8 cellular contexts compared by ENCODE assay signal in genomic region chr14:23566782-23567185, GRCh38. TPM values are rescaled to one million over a fixed set of nuclear protein-coding genes. Genes with fewer than 3 reads are reported as not detected.
DNase-seq lines count a peak whose midpoint lies in the region; ATAC-seq and TF ChIP-seq lines count a peak whose summit lies in the region.

No MANE protein-coding gene starts in this region.

- POLR2A ChIA-PET in T-cell (lab: Charles Lee) = interaction anchor here (0.5 to 0.7 kb wide), 2 partner anchors 15 to 568 kb away, joined by 3 to 5 read pairs; no protein-coding TSS in a partner anchor

- H3K4me1 Mint-ChIP-seq in CD14-positive monocyte (peaks cover 56% of the 10 kb centered on the region), T-cell (peaks cover 33 to 44% (median 37%) of the 10 kb centered on the region in 3 donors)

- H3K27me3 Mint-ChIP-seq in CD14-positive monocyte (ENCODE audit: low read depth in 3 of 3) (peaks cover 0 to 3% (median 0%) of the 10 kb centered on the region in 3 donors), T-cell (no peaks in the 10 kb centered on the region)

- no peaks in the 10 kb centered on the region for H3K9me3 ChIP-seq in psoas muscle

- intact Hi-C loops in CD14-positive monocyte (cut with micrococcal nuclease) = loop anchor here in 1 of 2 donors (10.0 kb wide), 1 partner anchor 242 kb away; the partner anchor contains the start of gene PABPN1
- intact Hi-C loops in psoas muscle (cut with DNase I) = loop anchor here in 1 of 2 donors (10.0 kb wide), 1 partner anchor 302 kb away; no protein-coding TSS in a partner anchor

- H3K27ac Mint-ChIP-seq in CD14-positive monocyte (peak overlapping the region in 5 of 7 donors; percentile 91 to 95 (median 94)), T-cell (peak overlapping the region; percentile 98 to 99)

- no peak for DNase-seq in CD14-positive monocyte (ENCODE audit: low spot score)
- DNase-seq in T-cell = no peak
- DNase-seq in foreskin keratinocyte = no peak
- no peak for DNase-seq in psoas muscle
- DNase-seq in HPDE6-E6E7 (ENCODE audit: extremely low spot score) = no peak
- DNase-seq in stimulated activated CD4-positive, alpha-beta T cell treated with anti-CD3 and anti-CD28 coated beads, Interleukin-2, amount 100 ng/mL, for 24 hours = no peak
- no peak for DNase-seq in SIG-M5 (lab: John Stamatoyannopoulos, UW)

- peaks cover 29 to 43% of the 10 kb centered on the region in 2 donors for H3K36me3 Mint-ChIP-seq in CD14-positive monocyte
- peaks cover 26% of the 10 kb centered on the region for H3K36me3 Mint-ChIP-seq in T-cell

- H3K27ac ChIP-seq in foreskin keratinocyte (no peak overlapping the region), psoas muscle (no peak overlapping the region)

- no peaks in the 10 kb centered on the region for H3K36me3 ChIP-seq in psoas muscle (ENCODE audit: insufficient read depth in 1 of 2, low read depth in 1 of 2)

- H3K4me1 ChIP-seq in foreskin keratinocyte (peaks cover 4% of the 10 kb centered on the region), psoas muscle (peaks cover 3% of the 10 kb centered on the region)

- WGBS in psoas muscle, 3 donors = 10 to 15% (median 11%) methylated on average over 5 of the region's 5 CpGs

- H3K4me3 Mint-ChIP-seq in CD14-positive monocyte = peak overlapping the region; percentile 100
- H3K4me3 Mint-ChIP-seq in T-cell = peak overlapping the region; percentile 98 to 100 (median 99)

- H3K27me3 ChIP-seq in foreskin keratinocyte (no peaks in the 10 kb centered on the region), psoas muscle (ENCODE audit: insufficient read depth in 3 of 3, low read length in 2 of 3) (no peaks in the 10 kb centered on the region)

- CTCF ChIA-PET in T-cell (lab: Charles Lee) = interaction anchor here in 1 of 2 donors (0.9 to 1.1 kb wide), 2 partner anchors 88 to 542 kb away, joined by 3 to 4 read pairs; no protein-coding TSS in a partner anchor

- no peak for TF ChIP-seq CTCF in CD14-positive monocyte (IDR thresholded peaks at IDR 0.05)
- no peak for TF ChIP-seq CTCF in foreskin keratinocyte (conservative IDR thresholded peaks at IDR 0.05)
- no peak for TF ChIP-seq CTCF in psoas muscle (IDR thresholded peaks at IDR 0.05)

- H3K4me3 ChIP-seq in psoas muscle = peak overlapping the region; percentile 78

- H3K9me3 Mint-ChIP-seq in CD14-positive monocyte (peaks cover 0 to 3% (median 0%) of the 10 kb centered on the region in 7 donors), T-cell (no peaks in the 10 kb centered on the region)

- ATAC-seq in GM21717 (IDR thresholded peaks at IDR 0.05; ENCODE audit: unreplicated experiment) = peak; percentile 10
- ATAC-seq in T-cell (replicated peaks in 1 of 4) = no peak
- peak; percentile 9 for ATAC-seq in foreskin keratinocyte
- peak in 3 of 4 donors; percentile 5 to 42 (median 42) for ATAC-seq in psoas muscle

RNA-seq across cellular contexts. Expression of gene AP1G2, which starts 0.8 kb away (rescaled TPM):
- polyA plus RNA-seq in CD14-positive monocyte (10 to 100 TPM; 32.2 to 37.0 TPM), foreskin keratinocyte (89.8 and 91.1 TPM in 2 replicates), psoas muscle (1 to 10 TPM; 3.3 to 5.3 (median 4.3) TPM)
- total RNA-seq in T-cell (100 to 1,000 TPM; 321 to 526 (median 484) TPM), foreskin keratinocyte (79.0 and 80.6 TPM in 2 replicates), psoas muscle (10 to 100 TPM in 1 of 4 donors, 1 to 10 TPM in 3; 4.4 to 11.0 (median 6.1) TPM)

RNA-seq across cellular contexts. Expression of gene THTPA, which starts 10.7 kb away (rescaled TPM):
- polyA plus RNA-seq in CD14-positive monocyte = 10 to 100 TPM; 15.3 to 17.0 TPM
- 10 to 100 TPM; 13.3 to 26.4 (median 20.5) TPM for total RNA-seq in T-cell
- 4.0 and 6.0 TPM in 2 replicates for total RNA-seq in foreskin keratinocyte
- 6.5 and 7.5 TPM in 2 replicates for polyA plus RNA-seq in foreskin keratinocyte
- 10 to 100 TPM; 18.5 to 29.9 (median 23.2) TPM for total RNA-seq in psoas muscle
- 10 to 100 TPM; 23.0 to 53.5 (median 26.2) TPM for polyA plus RNA-seq in psoas muscle

RNA-seq across cellular contexts. Expression of gene JPH4, which starts 11.8 kb away (rescaled TPM):
- polyA plus RNA-seq in CD14-positive monocyte (1 to 10 TPM; 3.7 to 4.1 TPM), foreskin keratinocyte (0.02 TPM in 1 of 2 replicates, not detected in the other), psoas muscle (under 1 TPM; 0.01 to 0.13 (median 0.03) TPM)
- total RNA-seq in T-cell (under 1 TPM in 2 of 5 donors, not detected in 3; 0.10 to 0.13 TPM), foreskin keratinocyte (not detected in 2 replicates), psoas muscle (under 1 TPM; 0.05 to 0.62 (median 0.17) TPM)

RNA-seq across cellular contexts. Expression of gene ZFHX2, which starts 15.2 kb away (rescaled TPM):
- polyA plus RNA-seq in CD14-positive monocyte (under 1 TPM in 1 of 2 donors, not detected in 1; 0.07 TPM), foreskin keratinocyte (0.33 and 0.76 TPM in 2 replicates), psoas muscle (under 1 TPM; 0.11 to 0.71 (median 0.69) TPM)
- total RNA-seq in T-cell (1 to 10 TPM in 1 of 5 donors, under 1 TPM in 4; 0.15 to 1.3 (median 0.44) TPM), foreskin keratinocyte (0.32 and 0.44 TPM in 2 replicates), psoas muscle (1 to 10 TPM in 1 of 4 donors, under 1 TPM in 3; 0.39 to 2.9 (median 0.63) TPM)

Comparison
In these comparisons a context has a peak if more than half of its experiments do, and no peak if none do; other contexts are left out.
1. ATAC-seq: peak in GM21717 (single experiment), foreskin keratinocyte (single experiment) and psoas muscle (3 of 4); none in T-cell (0 of 4).